Comparison of ENCODE assay signal across 1 cellular context in genomic region chr11:68314203-68314885, GRCh38.
TF ChIP-seq lines count a peak whose summit lies in the region.

No MANE protein-coding gene starts in this region.

TF ChIP-seq in GM23338, 12 proteins besides CTCF, POLR2A, EP300 and RAD21:
- no peak for TF ChIP-seq ZNF462 (CRISPR knock-in tag; IDR thresholded peaks at IDR 0.05)
- TF ChIP-seq JUNB (IDR thresholded peaks at IDR 0.05; ENCODE audit: unreplicated experiment) = no peak
- TF ChIP-seq ETS1 (IDR thresholded peaks at IDR 0.05) = no peak
- TF ChIP-seq CREB1 (CRISPR knock-in tag; IDR thresholded peaks at IDR 0.05; ENCODE audit: low read depth) = no peak
- no peak for TF ChIP-seq EZH2phosphoT487 (IDR thresholded peaks at IDR 0.05; ENCODE audit: unreplicated experiment)
